In the genomic region with DNA sequence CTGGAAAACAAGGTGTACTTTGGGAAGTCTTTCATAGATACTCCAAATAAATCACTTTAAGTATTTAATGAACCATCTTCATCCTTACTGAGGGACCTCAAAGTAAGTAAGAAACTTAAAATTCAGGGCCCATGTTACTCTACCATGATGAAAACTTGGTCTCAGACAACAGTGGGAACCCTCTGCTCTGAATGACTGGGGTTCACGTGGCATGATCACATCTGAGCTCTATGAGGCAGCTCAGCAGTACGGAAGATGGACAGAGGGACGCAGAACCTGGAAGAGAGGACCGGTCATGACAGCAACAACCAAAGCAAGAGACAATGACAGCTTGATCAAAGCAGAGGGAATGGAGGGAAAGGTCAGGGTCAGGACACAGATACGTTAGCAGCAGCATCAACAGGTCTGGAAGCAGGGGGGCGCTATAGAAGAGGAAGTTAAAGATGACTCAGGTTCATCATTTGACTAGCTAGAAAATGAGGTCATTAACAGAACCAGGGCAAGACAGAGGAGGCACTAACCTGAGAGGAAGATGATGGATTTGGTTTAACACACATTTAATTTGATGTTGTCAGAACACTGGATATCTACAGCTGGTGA, we compare ENCODE assay signal across 11 cellular contexts. TPM values are rescaled to one million over a fixed set of nuclear protein-coding genes. Genes with fewer than 3 reads are reported as not detected.
DNase-seq lines count a peak whose midpoint lies in the region; ATAC-seq, FAIRE-seq and TF ChIP-seq lines count a peak whose summit lies in the region.
"Had no signal": no experiment of that assay in that cellular context is flagged by ENCODE, and none has a peak within 500 bp of the region (broad histone marks: within the 10 kb centered on the region; RNA-seq: fewer than 3 reads in every experiment).

No MANE protein-coding gene starts in this region.

- no peak overlapping the region for H3K4me2 ChIP-seq in SK-N-SH
- H3K4me2 ChIP-seq in Loucy (ENCODE audit: low read depth, low read length, poor library complexity, severe bottlenecking) = peak overlapping the region; percentile 64

- H3K79me2 ChIP-seq in SK-N-SH (ENCODE audit: insufficient read depth) (peaks cover 100% of the 10 kb centered on the region), Loucy (ENCODE audit: insufficient read depth, low read length) (peaks cover 98% of the 10 kb centered on the region)

- no peaks in the 10 kb centered on the region for H3K9me3 Mint-ChIP-seq in activated naive CD4-positive, alpha-beta T cell treated with anti-CD3 and anti-CD28 coated beads, Interleukin-2, amount 50 U/mL, for 72 hours

- H3K27ac Mint-ChIP-seq in activated naive CD4-positive, alpha-beta T cell treated with anti-CD3 and anti-CD28 coated beads, Interleukin-2, amount 50 U/mL, for 72 hours = no peak overlapping the region

- no peak overlapping the region for H2AFZ ChIP-seq in SK-N-SH (ENCODE audit: low read depth)
- no peak overlapping the region for H2AFZ ChIP-seq in Loucy (ENCODE audit: low read length)

- H3K9ac ChIP-seq in SK-N-SH = no peak overlapping the region
- H3K9ac ChIP-seq in Loucy (ENCODE audit: low read depth, low read length, poor library complexity, severe bottlenecking) = peak overlapping the region; percentile 20

- H3K4me1 ChIP-seq in SK-N-SH (ENCODE audit: control insufficient read depth in 1 of 2, insufficient read depth in 2 of 2, low read depth in 1 of 2, low read length in 1 of 2) (no peaks in the 10 kb centered on the region), Loucy (ENCODE audit: insufficient read depth, low read length, poor library complexity, severe bottlenecking) (peaks cover 45% of the 10 kb centered on the region), neutrophil (ENCODE audit: control insufficient read depth in 1 of 2, insufficient read depth in 1 of 2, low read depth in 1 of 2, low read length in 1 of 2) (peaks cover 83 to 88% of the 10 kb centered on the region in 2 experiments), small intestine (ENCODE audit: control insufficient read depth in 2 of 2, insufficient read depth in 1 of 2, low read depth in 1 of 2, low read length in 1 of 2) (peaks cover 0 to 3% of the 10 kb centered on the region in 2 donors)

- peaks cover 65% of the 10 kb centered on the region for H4K20me1 ChIP-seq in SK-N-SH (ENCODE audit: insufficient read depth)
- peaks cover 77% of the 10 kb centered on the region for H4K20me1 ChIP-seq in Loucy (ENCODE audit: insufficient read depth, low read length, poor library complexity, severe bottlenecking)

- TF ChIP-seq CTCF in SK-N-SH (IDR thresholded peaks at IDR 0.05) = peak; percentile 34; the same call in 1 of the 2 replicates
- TF ChIP-seq CTCF in Loucy (conservative IDR thresholded peaks at IDR 0.05; ENCODE audit: low read length) = peak; percentile 51
- peak; percentile 58 for TF ChIP-seq CTCF in neutrophil (IDR thresholded peaks at IDR 0.05)

- POLR2A ChIA-PET in SK-N-SH (lab: Yijun Ruan, JAX) (no interaction called here), HEK293T (lab: Yijun Ruan, JAX) (interaction anchor here (0.7 to 1.2 kb wide), 2 partner anchors 8 to 82 kb away, joined by 3 to 5 read pairs; no protein-coding TSS in a partner anchor)

- no peak for ATAC-seq in SK-N-SH treated with all-trans-retinoic acid at 6 μM for 48 hours
- peak; percentile 93 to 95 for ATAC-seq in activated naive CD4-positive, alpha-beta T cell treated with anti-CD3 and anti-CD28 coated beads, Interleukin-2, amount 50 U/mL, for 72 hours

- WGBS in SK-N-SH (ENCODE audit: low lambda C conversion rate) = 91% methylated on average over 6 of the region's 6 CpGs
- WGBS in small intestine, 3 donors = 87 to 92% (median 89%) methylated on average over 6 of the region's 6 CpGs

- CTCF ChIA-PET in SK-N-SH (lab: Yijun Ruan, JAX) (interaction anchor here (0.6 to 1.4 kb wide), 2 partner anchors 8 to 202 kb away, joined by 3 to 5 read pairs; no protein-coding TSS in a partner anchor), HEK293T (lab: Yijun Ruan, JAX) (no interaction called here)

- H3K4me3 ChIP-seq in SK-N-SH (ENCODE audit: low read depth in 2 of 2, low read length in 1 of 2) (no peak overlapping the region), Loucy (ENCODE audit: low read length, poor library complexity, severe bottlenecking) (peak overlapping the region; percentile 2), neutrophil (ENCODE audit: low read depth in 1 of 2, low read length in 1 of 2) (peak overlapping the region; percentile 35 to 41), small intestine (ENCODE audit: low read depth in 1 of 2, low read length in 2 of 2) (no peak overlapping the region)
- H3K4me3 ChIP-seq: cardiac muscle cell had no signal

- H3K27me3 ChIP-seq in SK-N-SH (ENCODE audit: insufficient read depth) (no peaks in the 10 kb centered on the region), Loucy (ENCODE audit: insufficient read depth, low read length, poor library complexity, severe bottlenecking) (no peaks in the 10 kb centered on the region), neutrophil (no peaks in the 10 kb centered on the region), small intestine (ENCODE audit: control insufficient read depth in 2 of 2, insufficient read depth in 2 of 2, low read length in 2 of 2) (no peaks in the 10 kb centered on the region)
- H3K27me3 ChIP-seq: cardiac muscle cell had no signal

- peaks cover 11 to 25% of the 10 kb centered on the region in 2 donors for H3K36me3 Mint-ChIP-seq in activated naive CD4-positive, alpha-beta T cell treated with anti-CD3 and anti-CD28 coated beads, Interleukin-2, amount 50 U/mL, for 72 hours

- no peaks in the 10 kb centered on the region for H3K9me3 ChIP-seq in SK-N-SH
- no peaks in the 10 kb centered on the region for H3K9me3 ChIP-seq in Loucy (ENCODE audit: insufficient read depth, low read depth, low read length)
- no peaks in the 10 kb centered on the region for H3K9me3 ChIP-seq in neutrophil
- no peaks in the 10 kb centered on the region for H3K9me3 ChIP-seq in small intestine (ENCODE audit: control insufficient read depth, low read depth)

- no peak overlapping the region for H3K27ac ChIP-seq in SK-N-SH (ENCODE audit: low read depth in 2 of 2, low read length in 1 of 2)
- H3K27ac ChIP-seq in neutrophil = peak overlapping the region; percentile 98
- no peak overlapping the region for H3K27ac ChIP-seq in small intestine (ENCODE audit: low read depth in 1 of 2, low read length in 1 of 2)
- H3K27ac ChIP-seq: cardiac muscle cell had no signal

- TF ChIP-seq EP300 in SK-N-SH (IDR thresholded peaks at IDR 0.05; ENCODE audit: borderline replicate concordance in 1 of 2, low read depth in 1 of 2, low read length in 1 of 2) = no peak

- FAIRE-seq in small intestine (lab: Jason Lieb, UNC) = no peak
- FAIRE-seq: HTR-8/SVneo had no signal

- no peaks in the 10 kb centered on the region for H3K9me2 ChIP-seq in SK-N-SH
- H3K9me2 ChIP-seq in Loucy (replicated peaks; ENCODE audit: low read depth, low read length) = no peaks in the 10 kb centered on the region

- H3F3A ChIP-seq in SK-N-SH (replicated peaks; ENCODE audit: insufficient read depth) (peaks cover 6% of the 10 kb centered on the region), Loucy (ENCODE audit: low read depth) (no peaks in the 10 kb centered on the region)

- DNase-seq in SK-N-SH (no peak), HEK293T (ENCODE audit: extremely low spot score) (no peak), middle frontal gyrus (ENCODE audit: extremely low spot score, low spot score) (no peak), small intestine (no peak)
- DNase-seq in activated naive CD4-positive, alpha-beta T cell treated with anti-CD3 and anti-CD28 coated beads, Interleukin-2, amount 50 U/mL, for 72 hours (ENCODE audit: low spot score in 2 of 2) = peak in 1 of 2 donors; percentile 54
- DNase-seq: NCI-H526 treated with DMSO at 0.1 percent for 48 hours had no signal

- H3K36me3 ChIP-seq in SK-N-SH (replicated peaks in 1 of 2; ENCODE audit: control insufficient read depth in 1 of 2, insufficient read depth in 2 of 2, low read length in 1 of 2) (peaks cover 21 to 27% of the 10 kb centered on the region in 2 experiments), Loucy (ENCODE audit: insufficient read depth, low read length) (peaks cover 34% of the 10 kb centered on the region; the same call in 1 of the 2 replicates), neutrophil (peaks cover 97% of the 10 kb centered on the region), small intestine (ENCODE audit: control insufficient read depth in 2 of 2, insufficient read depth in 2 of 2, low read length in 2 of 2) (peaks cover 8 to 11% of the 10 kb centered on the region in 2 donors)

- no peak for TF ChIP-seq RAD21 in SK-N-SH (IDR thresholded peaks at IDR 0.05; ENCODE audit: low read length)

TF ChIP-seq in SK-N-SH, 30 proteins besides CTCF, POLR2A, EP300 and RAD21 (continues in another document):
- no peak for TF ChIP-seq SMC3 (IDR thresholded peaks at IDR 0.05; ENCODE audit: low read depth, low read length)

TF ChIP-seq in SK-N-SH treated with all-trans-retinoic acid at 6 μM for 48 hours, 23 proteins besides CTCF, POLR2A, EP300 and RAD21 (continues in another document):
- no peak for TF ChIP-seq RARB (CRISPR knock-in tag; IDR thresholded peaks at IDR 0.05)
- TF ChIP-seq ISL1 (CRISPR knock-in tag; IDR thresholded peaks at IDR 0.05) = no peak

TF ChIP-seq in HEK293T, 16 proteins besides CTCF, POLR2A, EP300 and RAD21 (continues in another document):
- TF ChIP-seq FOXA1 (IDR thresholded peaks at IDR 0.05) (no peak), SP1 (IDR thresholded peaks at IDR 0.05) (no peak), ZNF384 (IDR thresholded peaks at IDR 0.05) (no peak), FOXK2 (IDR thresholded peaks at IDR 0.05) (no peak), TARDBP (IDR thresholded peaks at IDR 0.05) (no peak), CTBP1 (IDR thresholded peaks at IDR 0.05; ENCODE audit: borderline replicate concordance) (no peak), ELF4 (IDR thresholded peaks at IDR 0.05) (no peak), NFRKB (IDR thresholded peaks at IDR 0.05) (no peak), FOXM1 (IDR thresholded peaks at IDR 0.05; ENCODE audit: borderline replicate concordance) (no peak), SUZ12 (IDR thresholded peaks at IDR 0.05) (no peak), HDGF (IDR thresholded peaks at IDR 0.05; ENCODE audit: borderline replicate concordance) (no peak), LEF1 (IDR thresholded peaks at IDR 0.05; ENCODE audit: borderline replicate concordance) (no peak), L3MBTL2 (conservative IDR thresholded peaks at IDR 0.05) (no peak), ARNT (IDR thresholded peaks at IDR 0.05) (no peak), BHLHE40 (IDR thresholded peaks at IDR 0.05; ENCODE audit: borderline replicate concordance) (no peak)

RNA-seq across cellular contexts. Expression of a gene that starts 9.5 kb away (rescaled TPM):
- polyA plus RNA-seq in SK-N-SH (2012; rRNA removed) (97.1 and 118 TPM in 2 replicates), small intestine (10 to 100 TPM; 52.3 to 78.1 (median 61.0) TPM)
- polyA plus RNA-seq in SK-N-SH (2012; cell fraction: cytosol; rRNA removed) = 54.3 and 66.0 TPM in 2 replicates
- 188 and 208 TPM in 2 replicates for polyA plus RNA-seq in SK-N-SH (2012; cell fraction: nucleus; rRNA removed)
- 100 to 1,000 TPM; 204 to 278 TPM for total RNA-seq in activated naive CD4-positive, alpha-beta T cell treated with anti-CD3 and anti-CD28 coated beads, Interleukin-2, amount 50 U/mL, for 72 hours

Comparison
In these comparisons a context has a peak if more than half of its experiments do, and no peak if none do; other contexts are left out.
1. H3K4me3 ChIP-seq: peak in Loucy (single experiment) and neutrophil (2 of 2); none in SK-N-SH (0 of 2) and small intestine (0 of 2).
2. Peak in every context shown above with its lines, with median percentiles within 50 percentile points of each other: CTCF ChIP-seq.